10 cellular contexts compared by ENCODE assay signal in the genomic region with DNA sequence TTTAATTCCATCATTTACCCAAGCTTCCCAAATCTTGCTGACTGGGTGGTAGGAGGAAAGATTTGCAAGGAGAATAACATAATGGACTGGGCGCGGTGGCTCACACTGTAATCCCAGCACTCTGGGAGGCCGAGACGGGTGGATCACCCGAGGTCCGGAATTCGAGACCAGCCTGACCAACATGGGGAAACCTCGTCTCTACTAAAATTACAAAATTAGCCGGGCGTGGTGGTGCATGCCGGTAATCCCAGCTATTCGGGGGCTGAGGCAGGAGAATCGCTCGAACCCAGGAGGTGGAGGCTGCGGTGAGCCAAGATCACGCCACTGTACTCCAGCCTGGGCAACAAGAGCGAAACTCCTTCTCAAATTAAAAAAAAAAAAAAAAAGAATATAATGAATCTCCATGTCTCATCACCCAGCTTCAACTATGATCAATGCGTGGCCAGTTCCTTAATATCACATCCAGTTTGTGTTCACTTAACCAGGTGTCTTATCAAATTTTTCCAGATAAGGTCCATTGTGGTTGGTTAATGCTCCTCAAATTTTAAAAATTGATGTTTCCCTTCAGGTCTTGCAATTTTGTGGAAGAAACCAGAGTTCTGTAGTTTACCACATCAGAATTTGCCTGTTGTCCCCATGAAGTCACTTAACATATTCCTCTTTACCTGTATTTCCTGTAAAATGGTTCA. TPM values are rescaled to one million over a fixed set of nuclear protein-coding genes. Genes with fewer than 3 reads are reported as not detected.
DNase-seq lines count a peak whose midpoint lies in the region; ATAC-seq, FAIRE-seq and TF ChIP-seq lines count a peak whose summit lies in the region.
"Had no signal": no experiment of that assay in that cellular context is flagged by ENCODE, and none has a peak within 500 bp of the region (broad histone marks: within the 10 kb centered on the region; RNA-seq: fewer than 3 reads in every experiment).

No MANE protein-coding gene starts in this region.

- H3K36me3 ChIP-seq in CD4-positive, CD25-positive, alpha-beta regulatory T cell (ENCODE audit: control insufficient read depth, insufficient read depth, low read length), result peaks cover 60% of the 10 kb centered on the region
- H3K36me3 ChIP-seq in KOPT-K1 (ENCODE audit: insufficient read depth, low read length) (peaks cover 75% of the 10 kb centered on the region), K562 (ENCODE audit: control insufficient read depth, insufficient read depth, low read length) (peaks cover 83% of the 10 kb centered on the region)

- H3K9me3 Mint-ChIP-seq in CD4-positive, CD25-positive, alpha-beta regulatory T cell, result no peaks in the 10 kb centered on the region
- H3K9me3 Mint-ChIP-seq in nephron progenitor cell, result no peaks in the 10 kb centered on the region

- WGBS in K562 (ENCODE audit: insufficient coverage, low coverage, missing lambda C conversion rate), result 87% methylated on average over 17 of the region's 18 CpGs

- peak overlapping the region; percentile 78; the same call in 1 of the 2 replicates for H2AFZ ChIP-seq in K562 (ENCODE audit: low read depth, low read length)

- FAIRE-seq in K562 (lab: Jason Lieb, UNC), result peak; percentile 42

- peaks cover 50% of the 10 kb centered on the region for H3K36me3 Mint-ChIP-seq in CD4-positive, CD25-positive, alpha-beta regulatory T cell
- peaks cover 59% of the 10 kb centered on the region for H3K36me3 Mint-ChIP-seq in nephron progenitor cell (ENCODE audit: low read depth)

- H3K9me3 ChIP-seq in CD4-positive, CD25-positive, alpha-beta regulatory T cell (ENCODE audit: control insufficient read depth in 2 of 2, low read length in 2 of 2), result no peaks in the 10 kb centered on the region
- H3K9me3 ChIP-seq in KOPT-K1 (ENCODE audit: insufficient read depth, low read length, poor library complexity, severe bottlenecking) (no peaks in the 10 kb centered on the region), K562 (replicated peaks; ENCODE audit: control insufficient read depth, insufficient read depth, low read depth, low read length) (no peaks in the 10 kb centered on the region)

- no peaks in the 10 kb centered on the region for H3K27me3 ChIP-seq in CD4-positive, CD25-positive, alpha-beta regulatory T cell (ENCODE audit: control insufficient read depth, insufficient read depth, low read length)
- no peaks in the 10 kb centered on the region for H3K27me3 ChIP-seq in K562 (ENCODE audit: control insufficient read depth in 2 of 2, insufficient read depth in 2 of 2, low read length in 2 of 2)

- no peaks in the 10 kb centered on the region for H3K27me3 Mint-ChIP-seq in CD4-positive, CD25-positive, alpha-beta regulatory T cell
- H3K27me3 Mint-ChIP-seq in nephron progenitor cell (ENCODE audit: low read depth, poor library complexity), result no peaks in the 10 kb centered on the region

- H3K4me3 ChIP-seq in CD4-positive, CD25-positive, alpha-beta regulatory T cell (ENCODE audit: low read depth, low read length), result no peak overlapping the region
- H3K4me3 ChIP-seq in K562, result no peak overlapping the region

- H3K4me1 ChIP-seq in CD4-positive, CD25-positive, alpha-beta regulatory T cell (ENCODE audit: control insufficient read depth, insufficient read depth, low read length, poor library complexity, severe bottlenecking), result peaks cover 29% of the 10 kb centered on the region
- peaks cover 20 to 32% of the 10 kb centered on the region in 2 experiments for H3K4me1 ChIP-seq in K562 (replicated peaks in 1 of 2; ENCODE audit: control insufficient read depth in 2 of 2, insufficient read depth in 2 of 2, low read length in 2 of 2)

- in situ Hi-C loops in K562 (cut with MboI), result no loop called here

- no peak for TF ChIP-seq RAD21 in K562 (CRISPR knock-in tag; conservative IDR thresholded peaks at IDR 0.05 in 1 of 2, IDR thresholded peaks at IDR 0.05 in 1 of 2)

- POLR2A ChIA-PET in K562 (lab: Yijun Ruan, JAX), result interaction anchor here (0.7 to 3.5 kb wide), 10 partner anchors 8 to 43 kb away, joined by 3 to 20 read pairs (median 6); partner anchors contain the start of gene AP2M1

- H3K27ac ChIP-seq in CD4-positive, CD25-positive, alpha-beta regulatory T cell (ENCODE audit: insufficient read depth, low read length, poor library complexity, severe bottlenecking), result no peak overlapping the region
- peak overlapping the region; percentile 74 for H3K27ac ChIP-seq in KOPT-K1 (ENCODE audit: low read depth, low read length, poor library complexity, severe bottlenecking)
- H3K27ac ChIP-seq in K562 (ENCODE audit: extremely low read depth, low read depth, low read length), result peak overlapping the region; percentile 93

- intact Hi-C loops in K562 (cut with micrococcal nuclease), result loop anchor here (2.0 kb wide), 1 partner anchor 50 kb away; the partner anchor contains the start of gene EIF2B5

- H3K9me1 ChIP-seq in K562 (ENCODE audit: control insufficient read depth, insufficient read depth, low read length), result peaks cover 4% of the 10 kb centered on the region

- no peak for ATAC-seq in CD4-positive, CD25-positive, alpha-beta regulatory T cell (ENCODE audit: low read depth in 2 of 2)
- ATAC-seq in K562, result no peak

- no peak for TF ChIP-seq POLR2A in K562 (conservative IDR thresholded peaks at IDR 0.05)

- H3K9ac ChIP-seq in K562 (ENCODE audit: insufficient read depth in 1 of 2, low read depth in 2 of 2, low read length in 2 of 2), result peak overlapping the region in 1 of 2 experiments; percentile 76; a peak in 3 of 4 replicates

- peaks cover 0 to 47% (median 32%) of the 10 kb centered on the region in 4 donors for H3K4me1 Mint-ChIP-seq in CD4-positive, CD25-positive, alpha-beta regulatory T cell
- peaks cover 30% of the 10 kb centered on the region for H3K4me1 Mint-ChIP-seq in nephron progenitor cell

- DNase-seq in CD4-positive, CD25-positive, alpha-beta regulatory T cell, result no peak
- DNase-seq in K562 (ENCODE audit: extremely low read depth in 1 of 4, low spot score in 3 of 4), result no peak
- DNase-seq in nephron progenitor cell, result no peak
- no peak for DNase-seq in stimulated activated CD4-positive, alpha-beta T cell treated with anti-CD3 and anti-CD28 coated beads, Interleukin-12 subunit alpha, Interleukin-12 subunit beta, amount 100 ng/mL, for 4 hours
- no peak for DNase-seq in A172 (ENCODE audit: low spot score)
- no peak for DNase-seq in ecto neural progenitor cell (ENCODE audit: low spot score)
- DNase-seq in iPS-NIHi11 (ENCODE audit: low spot score), result no peak
- DNase-seq: RPMI8226; stimulated activated CD4-positive, alpha-beta T cell treated with anti-CD3 and anti-CD28 coated beads, Interleukin-4, amount 100 ng/mL, for 1 hour had no signal

- H4K20me1 ChIP-seq in K562 (replicated peaks; ENCODE audit: control insufficient read depth, insufficient read depth, low read length), result 0 out of 2 replicates have a peak, but pooled peaks cover 3% of the 10 kb centered on the region

- CTCF ChIA-PET in K562 (lab: Yijun Ruan, JAX; ENCODE audit: low intra/inter-chr PET ratio), result no interaction called here

- peak overlapping the region; percentile 71 for H3K4me2 ChIP-seq in K562 (ENCODE audit: insufficient read depth, low read length)

- no TSS peak for BruUV-seq in K562 (replicated peaks; lab: Mats Ljungman, UMichigan)

- TF ChIP-seq CTCF in K562 (IDR thresholded peaks at IDR 0.05 in 2 of 3, conservative IDR thresholded peaks at IDR 0.05 in 1 of 3; ENCODE audit: insufficient read depth in 2 of 3, low read depth in 1 of 3, low read length in 3 of 3) (no peak), nephron progenitor cell (IDR thresholded peaks at IDR 0.05) (no peak)

- H3K27ac Mint-ChIP-seq in CD4-positive, CD25-positive, alpha-beta regulatory T cell, result peak overlapping the region; percentile 96 to 98 (median 98)
- H3K27ac Mint-ChIP-seq in nephron progenitor cell, result peak overlapping the region; percentile 94

- peaks cover 31% of the 10 kb centered on the region for H3K79me2 ChIP-seq in K562 (ENCODE audit: control insufficient read depth, insufficient read depth, low read length)

- H3K4me3 Mint-ChIP-seq in CD4-positive, CD25-positive, alpha-beta regulatory T cell, result peak overlapping the region; percentile 98 to 100 (median 100)
- H3K4me3 Mint-ChIP-seq in nephron progenitor cell, result peak overlapping the region; percentile 99

- no peak for TF ChIP-seq EP300 in K562 (IDR thresholded peaks at IDR 0.05; ENCODE audit: low read length)

RNA-seq across cellular contexts. Expression of gene ABCF3, which starts 1.3 kb away (rescaled TPM):
- total RNA-seq in CD4-positive, CD25-positive, alpha-beta regulatory T cell, result 128 TPM
- polyA plus RNA-seq in CD4-positive, CD25-positive, alpha-beta regulatory T cell, result 10 to 100 TPM; 38.6 to 51.4 (median 40.5) TPM
- total RNA-seq in K562 (2011; cell fraction: chromatin; rRNA removed; ENCODE audit: low replicate concordance), result 203 and 374 TPM in 2 replicates
- 204 and 235 TPM in 2 replicates for total RNA-seq in K562 (2011; cell fraction: nucleolus; rRNA removed)
- 155 and 178 TPM in 2 replicates for total RNA-seq in K562 (2011; cell fraction: nucleoplasm; rRNA removed)
- total RNA-seq in K562 (2014; rRNA removed) (47.1 and 54.2 TPM in 2 replicates), K562 (2014; rRNA removed; fragmentation: Illumina TruSeq; extraction: Trizol) (17.6 and 20.0 TPM in 2 replicates), K562 (2015; rRNA removed; fragmentation: Illumina TruSeq; extraction: Trizol) (33.6 and 37.7 TPM in 2 replicates), K562 (2021) (61.9 and 77.9 TPM in 2 replicates)
- polyA plus RNA-seq in K562 (2011; rRNA removed) (45.1 and 59.3 TPM in 2 replicates), K562 (2014; fragmentation: Illumina TruSeq; extraction: Trizol) (51.0 and 57.1 TPM in 2 replicates), K562 (2014; fragmentation: Nextera tagmentation; extraction: Ambion mirVana) (10 to 100 TPM in 1 of 2 experiments, 1 to 10 TPM in 1; 6.7 to 23.7 TPM), K562 (2014; rRNA removed) (65.0 and 68.5 TPM in 2 replicates)
- 54.7 and 103 TPM in 2 replicates for polyA plus RNA-seq in K562 (2011; cell fraction: cytosol; rRNA removed)
- 298 and 363 TPM in 2 replicates for polyA plus RNA-seq in K562 (2011; cell fraction: nucleus; rRNA removed)
- 47.0 and 54.1 TPM in 2 replicates for polyA plus RNA-seq in K562 (2012)
- 45.4 and 50.7 TPM in 2 replicates for polyA minus RNA-seq in K562 (2011; rRNA and poly(A)+ RNA removed)
- polyA minus RNA-seq in K562 (2011; cell fraction: cytosol; rRNA and poly(A)+ RNA removed), result 31.0 and 41.5 TPM in 2 replicates
- 96.3 and 137 TPM in 2 replicates for polyA minus RNA-seq in K562 (2011; cell fraction: nucleus; rRNA and poly(A)+ RNA removed)
- 32.3 and 46.9 TPM in 2 replicates for total RNA-seq in A172 (2014; rRNA removed; shearing (Covaris generic))

RNA-seq across cellular contexts. Expression of gene AP2M1, which starts 10.0 kb away (rescaled TPM):
- total RNA-seq in CD4-positive, CD25-positive, alpha-beta regulatory T cell, result 150 TPM
- polyA plus RNA-seq in CD4-positive, CD25-positive, alpha-beta regulatory T cell, result 100 to 1,000 TPM; 232 to 294 (median 248) TPM
- total RNA-seq in K562 (2011; cell fraction: chromatin; rRNA removed; ENCODE audit: low replicate concordance), result 357 and 707 TPM in 2 replicates
- total RNA-seq in K562 (2011; cell fraction: nucleolus; rRNA removed), result 352 and 411 TPM in 2 replicates
- total RNA-seq in K562 (2011; cell fraction: nucleoplasm; rRNA removed), result 363 and 369 TPM in 2 replicates
- 282 and 320 TPM in 2 replicates for total RNA-seq in K562 (2014; rRNA removed)
- total RNA-seq in K562 (2014; rRNA removed; fragmentation: Illumina TruSeq; extraction: Trizol), result 277 and 296 TPM in 2 replicates
- 247 and 250 TPM in 2 replicates for total RNA-seq in K562 (2015; rRNA removed; fragmentation: Illumina TruSeq; extraction: Trizol)
- total RNA-seq in K562 (2021), result 367 and 385 TPM in 2 replicates
- 505 and 704 TPM in 2 replicates for polyA plus RNA-seq in K562 (2011; rRNA removed)
- 307 and 406 TPM in 2 replicates for polyA plus RNA-seq in K562 (2011; cell fraction: cytosol; rRNA removed)
- 576 and 635 TPM in 2 replicates for polyA plus RNA-seq in K562 (2011; cell fraction: nucleus; rRNA removed)
- 764 and 803 TPM in 2 replicates for polyA plus RNA-seq in K562 (2012)
- 400 and 440 TPM in 2 replicates for polyA plus RNA-seq in K562 (2014; fragmentation: Illumina TruSeq; extraction: Trizol)
- 100 to 1,000 TPM; 118 to 252 TPM for polyA plus RNA-seq in K562 (2014; fragmentation: Nextera tagmentation; extraction: Ambion mirVana)
- 275 and 325 TPM in 2 replicates for polyA plus RNA-seq in K562 (2014; rRNA removed)
- 381 and 396 TPM in 2 replicates for polyA minus RNA-seq in K562 (2011; rRNA and poly(A)+ RNA removed)
- 150 and 169 TPM in 2 replicates for polyA minus RNA-seq in K562 (2011; cell fraction: cytosol; rRNA and poly(A)+ RNA removed)
- polyA minus RNA-seq in K562 (2011; cell fraction: nucleus; rRNA and poly(A)+ RNA removed), result 111 and 158 TPM in 2 replicates
- total RNA-seq in A172 (2014; rRNA removed; shearing (Covaris generic)), result 717 and 879 TPM in 2 replicates

RNA-seq across cellular contexts. Expression of gene DVL3, which starts 29.5 kb away (rescaled TPM):
- 36.2 TPM for total RNA-seq in CD4-positive, CD25-positive, alpha-beta regulatory T cell
- 10 to 100 TPM in 1 of 4 donors, 1 to 10 TPM in 3; 4.1 to 11.0 (median 5.9) TPM for polyA plus RNA-seq in CD4-positive, CD25-positive, alpha-beta regulatory T cell
- 88.9 and 157 TPM in 2 replicates for total RNA-seq in K562 (2011; cell fraction: chromatin; rRNA removed; ENCODE audit: low replicate concordance)
- 73.2 and 83.2 TPM in 2 replicates for total RNA-seq in K562 (2011; cell fraction: nucleolus; rRNA removed)
- total RNA-seq in K562 (2011; cell fraction: nucleoplasm; rRNA removed), result 65.6 and 69.9 TPM in 2 replicates
- total RNA-seq in K562 (2014; rRNA removed), result 25.7 and 26.5 TPM in 2 replicates
- 8.7 and 9.8 TPM in 2 replicates for total RNA-seq in K562 (2014; rRNA removed; fragmentation: Illumina TruSeq; extraction: Trizol)
- 16.0 and 17.2 TPM in 2 replicates for total RNA-seq in K562 (2015; rRNA removed; fragmentation: Illumina TruSeq; extraction: Trizol)
- 54.4 and 57.9 TPM in 2 replicates for total RNA-seq in K562 (2021)
- 20.1 and 28.7 TPM in 2 replicates for polyA plus RNA-seq in K562 (2011; rRNA removed)
- 24.9 and 26.6 TPM in 2 replicates for polyA plus RNA-seq in K562 (2011; cell fraction: cytosol; rRNA removed)
- 70.4 and 103 TPM in 2 replicates for polyA plus RNA-seq in K562 (2011; cell fraction: nucleus; rRNA removed)
- 39.3 and 52.8 TPM in 2 replicates for polyA plus RNA-seq in K562 (2012)
- polyA plus RNA-seq in K562 (2014; fragmentation: Illumina TruSeq; extraction: Trizol), result 44.3 and 44.8 TPM in 2 replicates
- 1 to 10 TPM; 3.1 to 5.4 TPM for polyA plus RNA-seq in K562 (2014; fragmentation: Nextera tagmentation; extraction: Ambion mirVana)
- polyA plus RNA-seq in K562 (2014; rRNA removed), result 42.8 and 46.6 TPM in 2 replicates
- polyA minus RNA-seq in K562 (2011; rRNA and poly(A)+ RNA removed), result 14.5 and 16.5 TPM in 2 replicates
- polyA minus RNA-seq in K562 (2011; cell fraction: cytosol; rRNA and poly(A)+ RNA removed), result 29.0 and 36.2 TPM in 2 replicates
- polyA minus RNA-seq in K562 (2011; cell fraction: nucleus; rRNA and poly(A)+ RNA removed), result 20.6 and 36.3 TPM in 2 replicates
- 36.2 and 38.3 TPM in 2 replicates for total RNA-seq in A172 (2014; rRNA removed; shearing (Covaris generic))

RNA-seq across cellular contexts. Expression of gene VWA5B2, which starts 44.7 kb away (rescaled TPM):
- not detected for total RNA-seq in CD4-positive, CD25-positive, alpha-beta regulatory T cell
- under 1 TPM in 1 of 4 donors, not detected in 3; 0.74 TPM for polyA plus RNA-seq in CD4-positive, CD25-positive, alpha-beta regulatory T cell
- total RNA-seq in K562 (2011; cell fraction: chromatin; rRNA removed; ENCODE audit: low replicate concordance), result not detected in 2 replicates
- not detected in 2 replicates for total RNA-seq in K562 (2011; cell fraction: nucleolus; rRNA removed)
- not detected in 2 replicates for total RNA-seq in K562 (2011; cell fraction: nucleoplasm; rRNA removed)
- not detected in 2 replicates for total RNA-seq in K562 (2014; rRNA removed)
- total RNA-seq in K562 (2014; rRNA removed; fragmentation: Illumina TruSeq; extraction: Trizol), result not detected in 2 replicates
- not detected in 2 replicates for total RNA-seq in K562 (2015; rRNA removed; fragmentation: Illumina TruSeq; extraction: Trizol)
- total RNA-seq in K562 (2021), result 0.04 TPM in 1 of 2 replicates, not detected in the other
- polyA plus RNA-seq in K562 (2011; rRNA removed), result not detected in 2 replicates
- polyA plus RNA-seq in K562 (2011; cell fraction: cytosol; rRNA removed), result not detected in 2 replicates
- polyA plus RNA-seq in K562 (2011; cell fraction: nucleus; rRNA removed), result not detected in 2 replicates
- polyA plus RNA-seq in K562 (2012), result 0.03 and 0.18 TPM in 2 replicates
- polyA plus RNA-seq in K562 (2014; fragmentation: Illumina TruSeq; extraction: Trizol), result not detected in 2 replicates
- not detected for polyA plus RNA-seq in K562 (2014; fragmentation: Nextera tagmentation; extraction: Ambion mirVana)
- polyA plus RNA-seq in K562 (2014; rRNA removed), result not detected in 2 replicates
- not detected in 2 replicates for polyA minus RNA-seq in K562 (2011; rRNA and poly(A)+ RNA removed)
- polyA minus RNA-seq in K562 (2011; cell fraction: cytosol; rRNA and poly(A)+ RNA removed), result not detected in 2 replicates
- polyA minus RNA-seq in K562 (2011; cell fraction: nucleus; rRNA and poly(A)+ RNA removed), result not detected in 2 replicates
- 0.36 and 0.72 TPM in 2 replicates for total RNA-seq in A172 (2014; rRNA removed; shearing (Covaris generic))

RNA-seq across cellular contexts. Expression of gene EIF2B5, which starts 49.5 kb away (rescaled TPM):
- total RNA-seq in CD4-positive, CD25-positive, alpha-beta regulatory T cell, result 51.0 TPM
- polyA plus RNA-seq in CD4-positive, CD25-positive, alpha-beta regulatory T cell, result 10 to 100 TPM; 50.6 to 60.1 (median 55.3) TPM
- total RNA-seq in K562 (2011; cell fraction: chromatin; rRNA removed; ENCODE audit: low replicate concordance), result 169 and 262 TPM in 2 replicates
- total RNA-seq in K562 (2011; cell fraction: nucleolus; rRNA removed), result 136 and 137 TPM in 2 replicates
- 121 and 132 TPM in 2 replicates for total RNA-seq in K562 (2011; cell fraction: nucleoplasm; rRNA removed)
- total RNA-seq in K562 (2014; rRNA removed) (66.4 and 91.1 TPM in 2 replicates), K562 (2014; rRNA removed; fragmentation: Illumina TruSeq; extraction: Trizol) (70.4 and 70.8 TPM in 2 replicates), K562 (2015; rRNA removed; fragmentation: Illumina TruSeq; extraction: Trizol) (71.8 and 74.0 TPM in 2 replicates), K562 (2021) (62.9 and 67.5 TPM in 2 replicates)
- polyA plus RNA-seq in K562 (2011; rRNA removed) (76.8 and 87.2 TPM in 2 replicates), K562 (2014; fragmentation: Illumina TruSeq; extraction: Trizol) (70.9 and 75.5 TPM in 2 replicates), K562 (2014; fragmentation: Nextera tagmentation; extraction: Ambion mirVana) (10 to 100 TPM; 19.1 to 31.8 TPM), K562 (2014; rRNA removed) (92.4 and 95.6 TPM in 2 replicates)
- 59.9 and 66.1 TPM in 2 replicates for polyA plus RNA-seq in K562 (2011; cell fraction: cytosol; rRNA removed)
- polyA plus RNA-seq in K562 (2011; cell fraction: nucleus; rRNA removed), result 209 and 258 TPM in 2 replicates
- polyA plus RNA-seq in K562 (2012), result 55.0 and 58.2 TPM in 2 replicates
- polyA minus RNA-seq in K562 (2011; rRNA and poly(A)+ RNA removed), result 70.4 and 76.8 TPM in 2 replicates
- 21.8 and 27.8 TPM in 2 replicates for polyA minus RNA-seq in K562 (2011; cell fraction: cytosol; rRNA and poly(A)+ RNA removed)
- polyA minus RNA-seq in K562 (2011; cell fraction: nucleus; rRNA and poly(A)+ RNA removed), result 59.4 and 76.5 TPM in 2 replicates
- 37.4 and 42.6 TPM in 2 replicates for total RNA-seq in A172 (2014; rRNA removed; shearing (Covaris generic))
